In genomic region chrX:21606037-21606436, GRCh38 we compare ENCODE assay signal across 27 cellular contexts. TPM values are rescaled to one million over a fixed set of nuclear protein-coding genes. Genes with fewer than 3 reads are reported as not detected.
"Had no signal": no experiment of that assay in that cellular context is flagged by ENCODE, and none has a peak within 500 bp of the region (broad histone marks: within the 10 kb centered on the region; RNA-seq: fewer than 3 reads in every experiment).

No MANE protein-coding gene starts in this region.

- H3K9me3 Mint-ChIP-seq: activated T-cell treated with anti-CD3 and anti-CD28 coated beads, Interleukin-2, amount 50 U/mL, for 24 hours; activated T-helper 2 cell treated with anti-CD3 and anti-CD28 coated beads, Interferon-gamma antibody, Interleukin-2, Interleukin-4, amounts not matched to agents 10 μg/mL and 5 μg/mL and 100 μg/mL, durations not matched to agents 14 hours and 24 hours and 36 hours; endodermal cell; immature natural killer cell; nephron progenitor cell; stimulated activated effector memory CD8-positive, alpha-beta T cell treated with anti-CD3 and anti-CD28 coated beads, Interleukin-12 subunit alpha, Interleukin-12 subunit beta, amount 100 ng/mL, for 72 hours; stimulated activated naive CD8-positive, alpha-beta T cell treated with anti-CD3 and anti-CD28 coated beads, Interleukin-15, amount 100 ng/mL, for 72 hours; WTC11 had no signal

- H3K4me3 Mint-ChIP-seq: activated naive CD8-positive, alpha-beta T cell; activated T-cell treated with anti-CD3 and anti-CD28 coated beads, Interleukin-2, amount 50 U/mL, for 24 hours; endodermal cell; immature natural killer cell; nephron progenitor cell; stimulated activated effector memory CD8-positive, alpha-beta T cell treated with anti-CD3 and anti-CD28 coated beads, Interleukin-12 subunit alpha, Interleukin-12 subunit beta, amount 100 ng/mL, for 72 hours; stimulated activated naive CD8-positive, alpha-beta T cell treated with anti-CD3 and anti-CD28 coated beads, Interleukin-15, amount 100 ng/mL, for 72 hours; WTC11 had no signal

- DNase-seq: activated CD8-positive, alpha-beta memory T cell treated with anti-CD3 and anti-CD28 coated beads for 24 hours; activated CD8-positive, alpha-beta memory T cell treated with anti-CD3 and anti-CD28 coated beads, Interleukin-2, amount 50 U/mL, for 4 hours; activated naive CD4-positive, alpha-beta T cell; activated T-cell treated with anti-CD3 and anti-CD28 coated beads, Interleukin-2, amount 50 U/mL, for 24 hours; adrenal gland; cerebellar nuclear complex; cortex of kidney; endodermal cell; esophagus squamous epithelium; immature natural killer cell; kidney glomerular epithelial cell; left ventricle myocardium inferior; nephron progenitor cell; small intestine; stimulated activated CD4-positive, alpha-beta T cell treated with anti-CD3 and anti-CD28 coated beads, Interleukin-2, amount 100 ng/mL, for 24 hours; stimulated activated naive CD8-positive, alpha-beta T cell treated with anti-CD3 and anti-CD28 coated beads, Interleukin-15, amount 100 ng/mL, for 72 hours; T-helper 2 cell had no signal

- H3K36me3 Mint-ChIP-seq: immature natural killer cell; stimulated activated effector memory CD8-positive, alpha-beta T cell treated with anti-CD3 and anti-CD28 coated beads, Interleukin-12 subunit alpha, Interleukin-12 subunit beta, amount 100 ng/mL, for 72 hours; WTC11 had no signal

- H3K27ac Mint-ChIP-seq: activated naive CD8-positive, alpha-beta T cell; activated T-cell treated with anti-CD3 and anti-CD28 coated beads, Interleukin-2, amount 50 U/mL, for 24 hours; activated T-helper 2 cell treated with anti-CD3 and anti-CD28 coated beads, Interferon-gamma antibody, Interleukin-2, Interleukin-4, amounts not matched to agents 10 μg/mL and 5 μg/mL and 100 μg/mL, durations not matched to agents 14 hours and 24 hours and 36 hours; endodermal cell; immature natural killer cell; stimulated activated effector memory CD8-positive, alpha-beta T cell treated with anti-CD3 and anti-CD28 coated beads, Interleukin-12 subunit alpha, Interleukin-12 subunit beta, amount 100 ng/mL, for 72 hours; stimulated activated naive CD8-positive, alpha-beta T cell treated with anti-CD3 and anti-CD28 coated beads, Interleukin-15, amount 100 ng/mL, for 72 hours; WTC11 had no signal

- H3K27me3 Mint-ChIP-seq: activated naive CD8-positive, alpha-beta T cell; stimulated activated naive CD8-positive, alpha-beta T cell treated with anti-CD3 and anti-CD28 coated beads, Interleukin-15, amount 100 ng/mL, for 72 hours had no signal

- H3K4me1 Mint-ChIP-seq: endodermal cell; immature natural killer cell; nephron progenitor cell; stimulated activated effector memory CD8-positive, alpha-beta T cell treated with anti-CD3 and anti-CD28 coated beads, Interleukin-12 subunit alpha, Interleukin-12 subunit beta, amount 100 ng/mL, for 72 hours; stimulated activated naive CD8-positive, alpha-beta T cell treated with anti-CD3 and anti-CD28 coated beads, Interleukin-15, amount 100 ng/mL, for 72 hours; WTC11 had no signal

- ATAC-seq: sciatic nerve; stimulated activated effector memory CD8-positive, alpha-beta T cell treated with anti-CD3 and anti-CD28 coated beads, Interleukin-12 subunit alpha, Interleukin-12 subunit beta, amount 100 ng/mL, for 72 hours; stimulated activated naive CD8-positive, alpha-beta T cell treated with anti-CD3 and anti-CD28 coated beads, Interleukin-15, amount 100 ng/mL, for 72 hours; WTC11 had no signal

RNA-seq across cellular contexts. Expression of gene KLHL34, which starts 52.1 kb away (rescaled TPM):
- total RNA-seq: fibroblast of villous mesenchyme, glomerular endothelial cell, lung microvascular endothelial cell, renal cortical epithelial cell, urinary bladder had no signal
- polyA plus RNA-seq: immature natural killer cell had no signal
